Comparison of ENCODE assay signal across 8 cellular contexts in genomic region chr1:205294175-205294913, GRCh38. TPM values are rescaled to one million over a fixed set of nuclear protein-coding genes. Genes with fewer than 3 reads are reported as not detected.
DNase-seq lines count a peak whose midpoint lies in the region; ATAC-seq, FAIRE-seq and TF ChIP-seq lines count a peak whose summit lies in the region.

No MANE protein-coding gene starts in this region.

- H3K9me3 ChIP-seq in hepatocyte (ENCODE audit: low read depth), result no peaks in the 10 kb centered on the region
- H3K9me3 ChIP-seq in skeletal muscle satellite cell (replicated peaks; ENCODE audit: low read length), result no peaks in the 10 kb centered on the region

- no peaks in the 10 kb centered on the region for H3K9me3 Mint-ChIP-seq in activated B cell treated with CpG ODN at 0.5 μM for 24 hours

- peak overlapping the region; percentile 56 for H3K9ac ChIP-seq in skeletal muscle satellite cell (ENCODE audit: low read depth, low read length)

- no peaks in the 10 kb centered on the region for H3K36me3 Mint-ChIP-seq in activated B cell treated with CpG ODN at 0.5 μM for 24 hours (ENCODE audit: low read depth)

- no peaks in the 10 kb centered on the region for H4K20me1 ChIP-seq in hepatocyte (ENCODE audit: insufficient read depth, poor library complexity, severe bottlenecking)

- TF ChIP-seq CTCF in activated B cell treated with CpG ODN at 0.5 μM for 24 hours (IDR thresholded peaks at IDR 0.05) (no peak), hepatocyte (IDR thresholded peaks at IDR 0.05; ENCODE audit: poor library complexity) (no peak)

- peaks cover 87% of the 10 kb centered on the region for H3K4me1 Mint-ChIP-seq in activated B cell treated with CpG ODN at 0.5 μM for 24 hours

- H3K9me2 ChIP-seq in hepatocyte (replicated peaks; ENCODE audit: insufficient read depth), result no peaks in the 10 kb centered on the region

- CTCF ChIA-PET in activated B cell treated with CpG ODN at 0.5 μM for 24 hours (lab: Charles Lee), result interaction anchor here (0.7 to 4.4 kb wide), 6 partner anchors 9 to 31 kb away, joined by 3 to 21 read pairs (median 3); no protein-coding TSS in a partner anchor

- ATAC-seq in activated B cell treated with CpG ODN at 0.5 μM for 24 hours (ENCODE audit: low read depth), result no peak

- peak overlapping the region; percentile 38 for H3K4me3 Mint-ChIP-seq in activated B cell treated with CpG ODN at 0.5 μM for 24 hours

- POLR2A ChIA-PET in activated B cell treated with CpG ODN at 0.5 μM for 24 hours (lab: Charles Lee), result interaction anchor here (0.7 to 35.7 kb wide), 5 partner anchors 9 to 21 kb away, joined by 3 to 1622 read pairs (median 5); partner anchors contain the start of gene NUAK2

- peak overlapping the region; percentile 50 for H3K27ac Mint-ChIP-seq in activated B cell treated with CpG ODN at 0.5 μM for 24 hours

- no peaks in the 10 kb centered on the region for H3K79me2 ChIP-seq in hepatocyte

- intact Hi-C loops in activated B cell treated with CpG ODN at 0.5 μM for 24 hours (cut with micrococcal nuclease), result no loop called here

- peak overlapping the region; percentile 91 for H3K27ac ChIP-seq in hepatocyte

- H3K36me3 ChIP-seq in hepatocyte (replicated peaks; ENCODE audit: insufficient read depth, low read depth), result no peaks in the 10 kb centered on the region
- H3K36me3 ChIP-seq in skeletal muscle satellite cell (ENCODE audit: insufficient read depth, low read length), result no peaks in the 10 kb centered on the region

- no peak for FAIRE-seq in frontal cortex (lab: Jason Lieb, UNC)

- no peak overlapping the region for H3K4me2 ChIP-seq in hepatocyte
- peak overlapping the region; percentile 57 for H3K4me2 ChIP-seq in skeletal muscle satellite cell (ENCODE audit: low read length)

- no peaks in the 10 kb centered on the region for H3K27me3 ChIP-seq in hepatocyte
- no peaks in the 10 kb centered on the region for H3K27me3 ChIP-seq in skeletal muscle satellite cell (ENCODE audit: control insufficient read depth, insufficient read depth, low read length)

- H3K4me3 ChIP-seq in hepatocyte, result no peak overlapping the region
- H3K4me3 ChIP-seq in skeletal muscle satellite cell (ENCODE audit: low read length), result peak overlapping the region; percentile 41

- H3K4me1 ChIP-seq in hepatocyte (ENCODE audit: insufficient read depth) (peaks cover 21% of the 10 kb centered on the region), skeletal muscle satellite cell (ENCODE audit: control insufficient read depth, insufficient read depth, low read length) (peaks cover 39% of the 10 kb centered on the region)

- WGBS in hepatocyte (ENCODE audit: low lambda C conversion rate, missing lambda C conversion rate), result 43% methylated on average over 6 of the region's 6 CpGs

- no peaks in the 10 kb centered on the region for H3K27me3 Mint-ChIP-seq in activated B cell treated with CpG ODN at 0.5 μM for 24 hours

- H2AFZ ChIP-seq in hepatocyte, result no peak overlapping the region

- peak; percentile 22 for DNase-seq in GOT3 (lab: John Stamatoyannopoulos, UW)
- DNase-seq in activated B cell treated with CpG ODN at 0.5 μM for 24 hours, result no peak
- peak; percentile 73 for DNase-seq in hepatocyte (ENCODE audit: low spot score)
- no peak for DNase-seq in frontal cortex (ENCODE audit: low spot score in 2 of 2)
- no peak for DNase-seq in middle frontal gyrus (ENCODE audit: extremely low spot score, low spot score)
- no peak for DNase-seq in foreskin melanocyte
- DNase-seq in activated gamma-delta T cell treated with Interleukin-2 at 50 U/mL for 16 hours, result no peak

RNA-seq across cellular contexts. Expression of gene NUAK2, which starts 27.2 kb away (rescaled TPM):
- total RNA-seq in activated B cell treated with CpG ODN at 0.5 μM for 24 hours (26.1 and 26.2 TPM in 2 replicates), hepatocyte (12.6 and 13.4 TPM in 2 replicates), frontal cortex (0.41 TPM)
- 20.7 and 22.5 TPM in 2 replicates for polyA plus RNA-seq in hepatocyte
- 0.25 and 1.1 TPM in 2 replicates for total RNA-seq in skeletal muscle satellite cell (2012; rRNA removed)

Comparison
In these comparisons a context has a peak if more than half of its experiments do, and no peak if none do; other contexts are left out.
1. DNase-seq: peak in GOT3 (single experiment) and hepatocyte (single experiment); none in activated B cell treated with CpG ODN at 0.5 μM for 24 hours (single experiment), frontal cortex (0 of 2), middle frontal gyrus (single experiment), foreskin melanocyte (single experiment) and activated gamma-delta T cell treated with Interleukin-2 at 50 U/mL for 16 hours (single experiment).